ENCODE assay signal across 29 cellular contexts in genomic region chr2:190820416-190820815, GRCh38.
"Had no signal": no experiment of that assay in that cellular context is flagged by ENCODE, and none has a peak within 500 bp of the region (broad histone marks: within the 10 kb centered on the region; RNA-seq: fewer than 3 reads in every experiment).

No MANE protein-coding gene starts in this region.

- H3K27me3 ChIP-seq: adrenal gland, SJSA1 had no signal

- H3K9me3 ChIP-seq: adrenal gland, SJSA1 had no signal

- H3K27ac ChIP-seq: adrenal gland, SJSA1 had no signal

- H3K4me1 ChIP-seq: adrenal gland had no signal

- DNase-seq: activated CD4-positive, alpha-beta memory T cell treated with anti-CD3 and anti-CD28 coated beads, Interleukin-2, amount 10 ng/mL, durations not matched to agents 7 days and 5 days; activated CD4-positive, alpha-beta T cell treated with anti-CD3 and anti-CD28 coated beads, Interleukin-2, amount 10 ng/mL, durations not matched to agents 7 days and 5 days; activated CD4-positive, CD25-positive, alpha-beta regulatory T cell; activated gamma-delta T cell; activated naive CD4-positive, alpha-beta T cell treated with anti-CD3 and anti-CD28 coated beads, Interleukin-2, amount 50 U/mL, for 16 hours; activated naive CD8-positive, alpha-beta T cell treated with anti-CD3 and anti-CD28 coated beads, Interleukin-2, amount 10 ng/mL, durations not matched to agents 7 days and 5 days; activated T-cell treated with anti-CD3 and anti-CD28 coated beads for 4 hours; activated T-cell treated with anti-CD3 and anti-CD28 coated beads, Interleukin-2, amount 50 U/mL, for 48 hours; adrenal gland; anterior cingulate cortex; Karpas-422; MM.1S; NCI-H1105; NCI-H1436; NCI-H1694 treated with DMSO at 0.1 percent for 48 hours; NCI-H2029 treated with DMSO at 0.1 percent for 48 hours; NCI-H345; NCI-H510A; NCI-H526 treated with DMSO at 0.1 percent for 48 hours; NK-92 treated with Interleukin-12 subunit alpha and Interleukin-12 subunit beta, amount 100 ng/mL, for 24 hours; OCI-M1; RPMI8226; T-cell; T-helper 2 cell; T1000 had no signal

- H3K36me3 ChIP-seq: adrenal gland, SJSA1 had no signal

- H3K4me3 ChIP-seq: adrenal gland, K562, SJSA1 had no signal

- ATAC-seq: activated T-helper 17 cell treated with anti-CD3 and anti-CD28 coated beads, Interleukin-2, amount 50 U/mL, for 72 hours; K562; Panc1; T-cell had no signal
